ENCODE assay signal across 20 cellular contexts in the genomic region with DNA sequence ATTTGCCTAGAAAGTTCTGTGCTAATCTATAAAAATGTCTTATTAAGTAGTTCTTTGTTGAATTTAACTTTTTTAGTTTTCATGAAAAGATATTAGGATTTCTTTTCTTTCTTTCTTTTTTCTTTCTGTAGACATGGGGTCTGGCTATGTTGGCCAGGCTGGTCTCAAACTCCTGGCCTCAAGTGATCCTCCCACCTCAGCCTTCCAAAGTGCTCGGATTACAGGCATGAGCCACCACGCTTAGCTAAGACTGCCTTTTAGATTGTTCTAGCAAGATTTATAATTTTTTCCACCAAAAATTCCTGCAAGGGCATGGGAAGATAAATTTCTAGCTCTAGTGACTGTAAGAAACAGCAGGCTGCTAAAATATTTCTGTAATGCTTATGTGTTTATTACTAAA.
DNase-seq lines count a peak whose midpoint lies in the region; ATAC-seq and TF ChIP-seq lines count a peak whose summit lies in the region.
"Had no signal": no experiment of that assay in that cellular context is flagged by ENCODE, and none has a peak within 500 bp of the region (broad histone marks: within the 10 kb centered on the region; RNA-seq: fewer than 3 reads in every experiment).

No MANE protein-coding gene starts in this region.

- H3K9me3 Mint-ChIP-seq in WTC11 (no peaks in the 10 kb centered on the region), mesothelial cell of epicardium (peaks cover 4% of the 10 kb centered on the region)
- H3K9me3 Mint-ChIP-seq: CD8-positive, alpha-beta T cell; GM23338; HFFc6 had no signal

- H3K27ac Mint-ChIP-seq in WTC11 (no peak overlapping the region), mesothelial cell of epicardium (no peak overlapping the region)
- H3K27ac Mint-ChIP-seq: B cell; CD8-positive, alpha-beta T cell; GM23338; HFFc6; IgD-negative memory B cell had no signal

- TF ChIP-seq CTCF in WTC11 (IDR thresholded peaks at IDR 0.05), result no peak
- TF ChIP-seq CTCF in mesothelial cell of epicardium (IDR thresholded peaks at IDR 0.05; ENCODE audit: unreplicated experiment), result no peak

- H3K4me1 Mint-ChIP-seq in WTC11, result peaks cover 42% of the 10 kb centered on the region
- no peaks in the 10 kb centered on the region for H3K4me1 Mint-ChIP-seq in mesothelial cell of epicardium
- H3K4me1 Mint-ChIP-seq: B cell, IgD-negative memory B cell had no signal

- H3K27me3 Mint-ChIP-seq in WTC11 (ENCODE audit: low read depth) (peaks cover 7% of the 10 kb centered on the region; the same call in 1 of the 2 replicates), mesothelial cell of epicardium (ENCODE audit: low read depth) (peaks cover 68% of the 10 kb centered on the region)

- H3K36me3 Mint-ChIP-seq in WTC11, result no peaks in the 10 kb centered on the region
- H3K36me3 Mint-ChIP-seq in mesothelial cell of epicardium, result no peaks in the 10 kb centered on the region
- H3K36me3 Mint-ChIP-seq: CD8-positive, alpha-beta T cell; IgD-negative memory B cell had no signal

- H3K27ac ChIP-seq in cingulate gyrus (ENCODE audit: low read depth, low read length) (peak overlapping the region; percentile 100), layer of hippocampus (ENCODE audit: low read depth, low read length) (peak overlapping the region; percentile 100), temporal lobe (ENCODE audit: low read depth, low read length) (peak overlapping the region; percentile 100)
- H3K27ac ChIP-seq: BLaER1 treated with 17β-estradiol and CSF1 and Interleukin-3, amounts not matched to agents 10 nM and 100 nM had no signal

- CTCF ChIA-PET in WTC11 (lab: Charles Lee), result interaction anchor here (0.9 kb wide), 1 partner anchor 172 kb away, joined by 3 read pairs; no protein-coding TSS in a partner anchor

- in situ Hi-C loops in ACHN (cut with HindIII; ENCODE audit: low pct_ligation_motif_present, low pct_unique_long_range_greater_than_20kb, low sequenced_read_pairs), result no loop called here

- H3K27me3 ChIP-seq in layer of hippocampus (ENCODE audit: control insufficient read depth, insufficient read depth, low read length), result no peaks in the 10 kb centered on the region
- H3K27me3 ChIP-seq: BLaER1 treated with 17β-estradiol and CSF1 and Interleukin-3, amounts not matched to agents 10 nM and 100 nM had no signal

- DNase-seq in WTC11 (ENCODE audit: low spot score) (no peak), NCI-H128 (lab: John Stamatoyannopoulos, UW; ENCODE audit: unreplicated experiment) (no peak), mesothelial cell of epicardium (ENCODE audit: low spot score in 2 of 2, unreplicated experiment in 2 of 2) (no peak), ACHN (no peak)
- DNase-seq: 8988T; Calu3; CD8-positive, alpha-beta T cell; DMS53; DND-41; EL; HCEC 1CT; HFFc6 had no signal

- no peak for ATAC-seq in WTC11
- ATAC-seq: CD8-positive, alpha-beta T cell; HepG2 had no signal

- POLR2A ChIA-PET in WTC11 (lab: Charles Lee), result no interaction called here

- H3K4me3 Mint-ChIP-seq in WTC11 (no peak overlapping the region), mesothelial cell of epicardium (no peak overlapping the region)
- H3K4me3 Mint-ChIP-seq: B cell; CD8-positive, alpha-beta T cell; HFFc6; IgD-negative memory B cell had no signal

TF ChIP-seq in WTC11, 78 proteins besides CTCF, POLR2A, EP300 and RAD21:
- TF ChIP-seq EMX1 (CRISPR knock-in tag; IDR thresholded peaks at IDR 0.05), result no peak
- TF ChIP-seq, protein P1, sequence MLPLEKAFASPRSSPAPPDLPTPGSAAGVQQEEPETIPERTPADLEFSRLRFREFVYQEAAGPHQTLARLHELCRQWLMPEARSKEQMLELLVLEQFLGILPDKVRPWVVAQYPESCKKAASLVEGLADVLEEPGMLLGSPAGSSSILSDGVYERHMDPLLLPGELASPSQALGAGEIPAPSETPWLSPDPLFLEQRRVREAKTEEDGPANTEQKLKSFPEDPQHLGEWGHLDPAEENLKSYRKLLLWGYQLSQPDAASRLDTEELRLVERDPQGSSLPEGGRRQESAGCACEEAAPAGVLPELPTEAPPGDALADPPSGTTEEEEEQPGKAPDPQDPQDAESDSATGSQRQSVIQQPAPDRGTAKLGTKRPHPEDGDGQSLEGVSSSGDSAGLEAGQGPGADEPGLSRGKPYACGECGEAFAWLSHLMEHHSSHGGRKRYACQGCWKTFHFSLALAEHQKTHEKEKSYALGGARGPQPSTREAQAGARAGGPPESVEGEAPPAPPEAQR (CRISPR knock-in tag; IDR thresholded peaks at IDR 0.05), result no peak
- TF ChIP-seq, protein P2, sequence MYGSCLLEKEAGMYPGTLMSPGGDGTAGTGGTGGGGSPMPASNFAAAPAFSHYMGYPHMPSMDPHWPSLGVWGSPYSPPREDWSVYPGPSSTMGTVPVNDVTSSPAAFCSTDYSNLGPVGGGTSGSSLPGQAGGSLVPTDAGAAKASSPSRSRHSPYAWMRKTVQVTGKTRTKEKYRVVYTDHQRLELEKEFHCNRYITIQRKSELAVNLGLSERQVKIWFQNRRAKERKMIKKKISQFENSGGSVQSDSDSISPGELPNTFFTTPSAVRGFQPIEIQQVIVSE (CRISPR knock-in tag; IDR thresholded peaks at IDR 0.05; ENCODE audit: borderline replicate concordance), result no peak
- TF ChIP-seq ZNF121 (CRISPR knock-in tag; IDR thresholded peaks at IDR 0.05), result peak; percentile 80; the same call in 1 of the 2 replicates
- TF ChIP-seq TEAD1 (CRISPR knock-in tag; IDR thresholded peaks at IDR 0.05), result no peak
- TF ChIP-seq, protein P3, sequence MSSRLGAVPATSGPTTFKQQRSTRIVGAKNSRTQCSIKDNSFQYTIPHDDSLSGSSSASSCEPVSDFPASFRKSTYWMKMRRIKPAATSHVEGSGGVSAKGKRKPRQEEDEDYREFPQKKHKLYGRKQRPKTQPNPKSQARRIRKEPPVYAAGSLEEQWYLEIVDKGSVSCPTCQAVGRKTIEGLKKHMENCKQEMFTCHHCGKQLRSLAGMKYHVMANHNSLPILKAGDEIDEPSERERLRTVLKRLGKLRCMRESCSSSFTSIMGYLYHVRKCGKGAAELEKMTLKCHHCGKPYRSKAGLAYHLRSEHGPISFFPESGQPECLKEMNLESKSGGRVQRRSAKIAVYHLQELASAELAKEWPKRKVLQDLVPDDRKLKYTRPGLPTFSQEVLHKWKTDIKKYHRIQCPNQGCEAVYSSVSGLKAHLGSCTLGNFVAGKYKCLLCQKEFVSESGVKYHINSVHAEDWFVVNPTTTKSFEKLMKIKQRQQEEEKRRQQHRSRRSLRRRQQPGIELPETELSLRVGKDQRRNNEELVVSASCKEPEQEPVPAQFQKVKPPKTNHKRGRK (CRISPR knock-in tag; IDR thresholded peaks at IDR 0.05; ENCODE audit: borderline replicate concordance), result no peak
- TF ChIP-seq, protein P4, sequence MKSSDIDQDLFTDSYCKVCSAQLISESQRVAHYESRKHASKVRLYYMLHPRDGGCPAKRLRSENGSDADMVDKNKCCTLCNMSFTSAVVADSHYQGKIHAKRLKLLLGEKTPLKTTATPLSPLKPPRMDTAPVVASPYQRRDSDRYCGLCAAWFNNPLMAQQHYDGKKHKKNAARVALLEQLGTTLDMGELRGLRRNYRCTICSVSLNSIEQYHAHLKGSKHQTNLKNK (CRISPR knock-in tag; IDR thresholded peaks at IDR 0.05), result no peak
- TF ChIP-seq, protein P5, sequence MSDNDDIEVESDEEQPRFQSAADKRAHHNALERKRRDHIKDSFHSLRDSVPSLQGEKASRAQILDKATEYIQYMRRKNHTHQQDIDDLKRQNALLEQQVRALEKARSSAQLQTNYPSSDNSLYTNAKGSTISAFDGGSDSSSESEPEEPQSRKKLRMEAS (CRISPR knock-in tag; IDR thresholded peaks at IDR 0.05), result no peak
